In genomic region chr12:2853626-2854025, GRCh38 we compare ENCODE assay signal across 7 cellular contexts. TPM values are rescaled to one million over a fixed set of nuclear protein-coding genes. Genes with fewer than 3 reads are reported as not detected.
DNase-seq lines count a peak whose midpoint lies in the region; ATAC-seq and TF ChIP-seq lines count a peak whose summit lies in the region.

No MANE protein-coding gene starts in this region.

- H3K36me3 Mint-ChIP-seq in activated B cell treated with CpG ODN at 0.5 μM for 24 hours (ENCODE audit: low read depth), result peaks cover 32% of the 10 kb centered on the region

- peak; percentile 45 for ATAC-seq in activated B cell treated with CpG ODN at 0.5 μM for 24 hours (ENCODE audit: low read depth)
- no peak for ATAC-seq in HG02571 (IDR thresholded peaks at IDR 0.05; ENCODE audit: unreplicated experiment)

- DNase-seq in GM10248 (ENCODE audit: extremely low spot score), result peak; percentile 75
- peak; percentile 76 for DNase-seq in NCI-H1092 treated with DMSO at 0.1 percent for 48 hours (lab: John Stamatoyannopoulos, UW)
- DNase-seq in activated B cell treated with CpG ODN at 0.5 μM for 24 hours, result peak; percentile 28
- DNase-seq in central memory CD4-positive, alpha-beta T cell, result peak; percentile 7
- peak; percentile 63 for DNase-seq in kidney glomerular epithelial cell (lab: John Stamatoyannopoulos, UW)
- DNase-seq in stimulated activated CD4-positive, alpha-beta T cell treated with anti-CD3 and anti-CD28 coated beads, Interleukin-2, amount 100 ng/mL, for 48 hours, result peak; percentile 45 to 62

- intact Hi-C loops in activated B cell treated with CpG ODN at 0.5 μM for 24 hours (cut with micrococcal nuclease), result loop anchor here (1.0 to 2.0 kb wide), 2 partner anchors 91 to 187 kb away; no protein-coding TSS in a partner anchor

- H3K4me1 Mint-ChIP-seq in activated B cell treated with CpG ODN at 0.5 μM for 24 hours, result peaks cover 2% of the 10 kb centered on the region

- H3K9me3 Mint-ChIP-seq in activated B cell treated with CpG ODN at 0.5 μM for 24 hours, result no peaks in the 10 kb centered on the region

- H3K27me3 Mint-ChIP-seq in activated B cell treated with CpG ODN at 0.5 μM for 24 hours, result no peaks in the 10 kb centered on the region

- no peak overlapping the region for H3K4me3 Mint-ChIP-seq in activated B cell treated with CpG ODN at 0.5 μM for 24 hours

- POLR2A ChIA-PET in GM10248 (lab: Yijun Ruan, JAX), result no interaction called here
- POLR2A ChIA-PET in activated B cell treated with CpG ODN at 0.5 μM for 24 hours (lab: Charles Lee), result interaction anchor here (0.7 kb wide), 1 partner anchor 58 kb away, joined by 3 read pairs; no protein-coding TSS in a partner anchor

- TF ChIP-seq CTCF in GM10248 (IDR thresholded peaks at IDR 0.05; ENCODE audit: control extremely low read depth, extremely low read depth, low read depth, missing control alignments), result peak; percentile 72
- TF ChIP-seq CTCF in activated B cell treated with CpG ODN at 0.5 μM for 24 hours (IDR thresholded peaks at IDR 0.05), result no peak

- no peak overlapping the region for H3K27ac Mint-ChIP-seq in activated B cell treated with CpG ODN at 0.5 μM for 24 hours

- CTCF ChIA-PET in GM10248 (lab: Yijun Ruan, JAX) (interaction anchor here (0.7 to 7.5 kb wide), 23 partner anchors 9 to 419 kb away, joined by 3 to 56 read pairs (median 7); partner anchors contain the start of gene NRIP2), activated B cell treated with CpG ODN at 0.5 μM for 24 hours (lab: Charles Lee) (interaction anchor here (0.6 to 1.6 kb wide), 3 partner anchors 8 to 188 kb away, joined by 3 to 8 read pairs (median 4); no protein-coding TSS in a partner anchor)

RNA-seq across cellular contexts. Expression of gene TEX52, which starts 3.2 kb away (rescaled TPM):
- not detected in 2 replicates for total RNA-seq in activated B cell treated with CpG ODN at 0.5 μM for 24 hours

RNA-seq across cellular contexts. Expression of gene NRIP2, which starts 18.8 kb away (rescaled TPM):
- not detected in 2 replicates for total RNA-seq in activated B cell treated with CpG ODN at 0.5 μM for 24 hours

RNA-seq across cellular contexts. Expression of gene FOXM1, which starts 23.3 kb away (rescaled TPM):
- total RNA-seq in activated B cell treated with CpG ODN at 0.5 μM for 24 hours, result 1.8 and 2.8 TPM in 2 replicates

RNA-seq across cellular contexts. Expression of gene RHNO1, which starts 23.4 kb away (rescaled TPM):
- total RNA-seq in activated B cell treated with CpG ODN at 0.5 μM for 24 hours, result 12.4 and 14.4 TPM in 2 replicates

RNA-seq across cellular contexts. Expression of gene TULP3, which starts 37.1 kb away (rescaled TPM):
- 7.0 and 7.3 TPM in 2 replicates for total RNA-seq in activated B cell treated with CpG ODN at 0.5 μM for 24 hours

Comparison
In these comparisons a context has a peak if more than half of its experiments do, and no peak if none do; other contexts are left out.
1. DNase-seq: peak in every context shown above with its lines; median percentile 76 in NCI-H1092 treated with DMSO at 0.1 percent for 48 hours; 75 in GM10248; 63 in kidney glomerular epithelial cell; 54 in stimulated activated CD4-positive, alpha-beta T cell treated with anti-CD3 and anti-CD28 coated beads, Interleukin-2, amount 100 ng/mL, for 48 hours; 28 in activated B cell treated with CpG ODN at 0.5 μM for 24 hours; 7 in central memory CD4-positive, alpha-beta T cell.